ENCODE assay signal across 26 cellular contexts in the genomic region with DNA sequence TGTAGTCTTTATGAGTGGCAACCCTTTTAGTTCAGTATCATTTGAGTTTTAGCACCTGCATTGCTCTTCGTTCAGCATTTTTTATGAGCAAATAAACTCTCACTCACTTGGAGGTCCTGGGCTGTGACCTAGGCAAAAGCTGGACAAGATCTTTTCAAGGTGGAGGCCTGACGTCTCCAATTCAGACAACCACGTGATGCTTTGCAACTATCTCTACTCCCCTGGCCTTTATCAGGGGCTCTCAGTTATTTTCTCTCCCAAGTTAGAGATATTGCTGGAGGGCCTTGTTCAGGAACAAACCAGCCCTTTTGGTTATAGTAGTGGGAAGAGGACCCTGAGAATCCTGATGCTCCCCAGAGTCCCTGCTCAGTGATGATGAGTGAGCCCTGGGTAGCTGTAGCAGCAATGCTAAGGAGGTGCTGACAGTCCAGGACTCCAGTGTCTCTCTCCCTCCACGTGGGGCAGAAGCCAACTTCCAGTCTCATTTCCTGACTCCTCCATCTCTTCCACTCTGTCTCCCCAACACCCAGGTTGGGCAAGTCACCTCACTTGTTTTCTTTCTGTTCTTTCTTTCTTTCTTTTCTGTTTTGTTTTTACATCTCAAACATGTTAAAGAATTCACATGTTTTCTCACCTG. TPM values are rescaled to one million over a fixed set of nuclear protein-coding genes. Genes with fewer than 3 reads are reported as not detected.
A peak's percentile ranks its signal among the peaks of the same experiment; 100 is the strongest.
DNase-seq lines count a peak whose midpoint lies in the region; ATAC-seq, FAIRE-seq and TF ChIP-seq lines count a peak whose summit lies in the region.
"Had no signal": no experiment of that assay in that cellular context is flagged by ENCODE, and none has a peak within 500 bp of the region (broad histone marks: within the 10 kb centered on the region; RNA-seq: fewer than 3 reads in every experiment).

No MANE protein-coding gene starts in this region.

- H3K27ac ChIP-seq in CD4-positive, alpha-beta memory T cell (ENCODE audit: low read depth, low read length) = no peak overlapping the region
- peak overlapping the region; percentile 69 for H3K27ac ChIP-seq in K562 (ENCODE audit: extremely low read depth, low read depth, low read length)
- no peak overlapping the region for H3K27ac ChIP-seq in PC-3 (ENCODE audit: low read length)
- H3K27ac ChIP-seq: A549; BLaER1 treated with 17β-estradiol and CSF1 and Interleukin-3, amounts not matched to agents 10 nM and 100 nM had no signal

- peak; percentile 34; the same call in 1 of the 2 replicates for TF ChIP-seq EP300 in K562 (IDR thresholded peaks at IDR 0.05; ENCODE audit: low read length)

- H3K9me3 Mint-ChIP-seq in CD4-positive, alpha-beta memory T cell = peaks cover 0 to 2% (median 0%) of the 10 kb centered on the region in 8 donors
- H3K9me3 Mint-ChIP-seq in stimulated activated naive B cell treated with anti-CD40 and anti-IgM and Interleukin-4, amounts not matched to agents 10 μg/mL and 1 μg/mL and 100 μg/mL, for 72 hours = no peaks in the 10 kb centered on the region
- H3K9me3 Mint-ChIP-seq in Calu3 (ENCODE audit: low read depth, unreplicated experiment) = no peaks in the 10 kb centered on the region
- H3K9me3 Mint-ChIP-seq: CD8-positive, alpha-beta T cell; HFFc6 had no signal

- in situ Hi-C loops in K562 (cut with MboI) = no loop called here

- no TSS peak for BruUV-seq in K562 (replicated peaks; lab: Mats Ljungman, UMichigan)
- no TSS peak for BruUV-seq in PC-3 (replicated peaks; lab: Mats Ljungman, UMichigan)
- no TSS peak for BruUV-seq in Calu3 (replicated peaks; lab: Mats Ljungman, UMichigan)

- 0% methylated on average over 4 of the region's 4 CpGs for WGBS in K562 (ENCODE audit: insufficient coverage, low coverage, missing lambda C conversion rate)

- intact Hi-C loops in CD4-positive, alpha-beta memory T cell (cut with micrococcal nuclease) = no loop called here
- intact Hi-C loops in K562 (cut with micrococcal nuclease) (no loop called here), PC-3 (cut with micrococcal nuclease) (no loop called here), Calu3 (cut with micrococcal nuclease; ENCODE audit: unreplicated experiment) (no loop called here)

- H3K27ac Mint-ChIP-seq in CD4-positive, alpha-beta memory T cell = peak overlapping the region in 4 of 7 donors; percentile 48 to 88 (median 69)
- no peak overlapping the region for H3K27ac Mint-ChIP-seq in stimulated activated naive B cell treated with anti-CD40 and anti-IgM and Interleukin-4, amounts not matched to agents 10 μg/mL and 1 μg/mL and 100 μg/mL, for 72 hours
- H3K27ac Mint-ChIP-seq in Calu3 (ENCODE audit: unreplicated experiment) = no peak overlapping the region
- H3K27ac Mint-ChIP-seq: CD8-positive, alpha-beta T cell; HFFc6 had no signal

- no peak for TF ChIP-seq CTCF in K562 (IDR thresholded peaks at IDR 0.05 in 2 of 3, conservative IDR thresholded peaks at IDR 0.05 in 1 of 3; ENCODE audit: insufficient read depth in 2 of 3, low read depth in 1 of 3, low read length in 3 of 3)
- no peak for TF ChIP-seq CTCF in PC-3 (conservative IDR thresholded peaks at IDR 0.05; ENCODE audit: low read depth, low read length)
- TF ChIP-seq CTCF in Calu3 (IDR thresholded peaks at IDR 0.05; ENCODE audit: unreplicated experiment) = no peak

- FAIRE-seq in K562 (lab: Jason Lieb, UNC) = peak; percentile 73
- FAIRE-seq: A549, D721Med, GM12891, GM18507, H54 had no signal

- peaks cover 0 to 2% (median under 1%) of the 10 kb centered on the region in 4 donors for H3K4me1 Mint-ChIP-seq in CD4-positive, alpha-beta memory T cell
- no peaks in the 10 kb centered on the region for H3K4me1 Mint-ChIP-seq in stimulated activated naive B cell treated with anti-CD40 and anti-IgM and Interleukin-4, amounts not matched to agents 10 μg/mL and 1 μg/mL and 100 μg/mL, for 72 hours
- H3K4me1 Mint-ChIP-seq in Calu3 (ENCODE audit: low read depth, unreplicated experiment) = no peaks in the 10 kb centered on the region

- no peak overlapping the region for H3K4me3 ChIP-seq in CD4-positive, alpha-beta memory T cell (ENCODE audit: low read length in 2 of 2)
- H3K4me3 ChIP-seq in K562 (no peak overlapping the region), PC-3 (ENCODE audit: low read length) (no peak overlapping the region)
- H3K4me3 ChIP-seq: A549; BLaER1 treated with 17β-estradiol and CSF1 and Interleukin-3, amounts not matched to agents 10 nM and 100 nM; HAP-1 had no signal

- no peaks in the 10 kb centered on the region for H3K9me1 ChIP-seq in K562 (ENCODE audit: control insufficient read depth, insufficient read depth, low read length)

- no peaks in the 10 kb centered on the region for H3K9me3 ChIP-seq in CD4-positive, alpha-beta memory T cell (ENCODE audit: control insufficient read depth in 1 of 2, low read length in 2 of 2)
- H3K9me3 ChIP-seq in K562 (replicated peaks; ENCODE audit: control insufficient read depth, insufficient read depth, low read depth, low read length) (no peaks in the 10 kb centered on the region), PC-3 (ENCODE audit: low read length) (no peaks in the 10 kb centered on the region)
- H3K9me3 ChIP-seq: A549; BE2C; BLaER1 treated with 17β-estradiol and CSF1 and Interleukin-3, amounts not matched to agents 10 nM and 100 nM; Caco-2; HAP-1 had no signal

- no peak overlapping the region for H3K4me3 Mint-ChIP-seq in CD4-positive, alpha-beta memory T cell
- no peak overlapping the region for H3K4me3 Mint-ChIP-seq in stimulated activated naive B cell treated with anti-CD40 and anti-IgM and Interleukin-4, amounts not matched to agents 10 μg/mL and 1 μg/mL and 100 μg/mL, for 72 hours
- H3K4me3 Mint-ChIP-seq in Calu3 (ENCODE audit: low read depth, unreplicated experiment) = no peak overlapping the region
- H3K4me3 Mint-ChIP-seq: CD8-positive, alpha-beta T cell; HFFc6 had no signal

- H4K20me1 ChIP-seq in K562 (replicated peaks; ENCODE audit: control insufficient read depth, insufficient read depth, low read length) (no peaks in the 10 kb centered on the region), PC-3 (ENCODE audit: low read length) (no peaks in the 10 kb centered on the region)
- H4K20me1 ChIP-seq: BLaER1 treated with 17β-estradiol and CSF1 and Interleukin-3, amounts not matched to agents 10 nM and 100 nM had no signal

- DNase-seq in CD4-positive, alpha-beta memory T cell = no peak
- DNase-seq in RPMI8226 (peak; percentile 22), K562 (ENCODE audit: extremely low read depth in 1 of 4, low spot score in 3 of 4) (peak; percentile 38 to 73 (median 51)), PC-3 (no peak), Calu3 (no peak)
- no peak for DNase-seq in stimulated activated naive B cell treated with anti-CD40 and anti-IgM and Interleukin-4, amounts not matched to agents 10 μg/mL and 1 μg/mL and 100 μg/mL, for 72 hours
- DNase-seq: 8988T; ACHN; AML-193; BE2C; Caco-2; CD8-positive, alpha-beta T cell; DMS 273 treated with DMSO at 0.1 percent for 48 hours; DMS79; EL; GDM1; GOT3; HFFc6 had no signal

- ATAC-seq in K562 (peak; percentile 73), PC-3 (no peak), GM18511 (IDR thresholded peaks at IDR 0.05; ENCODE audit: unreplicated experiment) (no peak)
- ATAC-seq in stimulated activated naive B cell treated with anti-CD40 and anti-IgM and Interleukin-4, amounts not matched to agents 10 μg/mL and 1 μg/mL and 100 μg/mL, for 72 hours (replicated peaks) = no peak
- ATAC-seq: CD8-positive, alpha-beta T cell had no signal

- H2AFZ ChIP-seq in K562 (ENCODE audit: low read depth, low read length) = peak overlapping the region; percentile 85
- no peak overlapping the region for H2AFZ ChIP-seq in PC-3 (ENCODE audit: low read length)

- POLR2A ChIA-PET in CD4-positive, alpha-beta memory T cell (lab: Charles Lee; ENCODE audit: partially characterized antibody) = no interaction called here
- POLR2A ChIA-PET in K562 (lab: Yijun Ruan, JAX) = interaction anchor here (0.6 to 1.0 kb wide), 6 partner anchors 10 to 47 kb away, joined by 3 to 4 read pairs (median 3); no protein-coding TSS in a partner anchor
- POLR2A ChIA-PET in PC-3 (lab: Charles Lee; ENCODE audit: unreplicated experiment) = no interaction called here

- no peak for TF ChIP-seq RAD21 in K562 (CRISPR knock-in tag; conservative IDR thresholded peaks at IDR 0.05 in 1 of 2, IDR thresholded peaks at IDR 0.05 in 1 of 2)

- no peaks in the 10 kb centered on the region for H3K27me3 ChIP-seq in CD4-positive, alpha-beta memory T cell (ENCODE audit: insufficient read depth, low read length)
- H3K27me3 ChIP-seq in K562 (ENCODE audit: control insufficient read depth in 2 of 2, insufficient read depth in 2 of 2, low read length in 2 of 2) (peaks cover 5 to 17% of the 10 kb centered on the region in 2 experiments; a peak in 3 of 5 replicates), PC-3 (ENCODE audit: low read length) (no peaks in the 10 kb centered on the region)
- H3K27me3 ChIP-seq: BLaER1 treated with 17β-estradiol and CSF1 and Interleukin-3, amounts not matched to agents 10 nM and 100 nM had no signal

- H3K9ac ChIP-seq in K562 (ENCODE audit: insufficient read depth in 1 of 2, low read depth in 2 of 2, low read length in 2 of 2) = peak overlapping the region in 1 of 2 experiments; percentile 8; a peak in 1 of 4 replicates
- H3K9ac ChIP-seq in PC-3 (ENCODE audit: low read length) = no peak overlapping the region
- H3K9ac ChIP-seq: BLaER1 treated with 17β-estradiol and CSF1 and Interleukin-3, amounts not matched to agents 10 nM and 100 nM had no signal

- H3K79me2 ChIP-seq in K562 (ENCODE audit: control insufficient read depth, insufficient read depth, low read length) (no peaks in the 10 kb centered on the region), PC-3 (ENCODE audit: low read length) (no peaks in the 10 kb centered on the region)

- peak overlapping the region; percentile 58; the same call in 1 of the 2 replicates for H3K4me2 ChIP-seq in K562 (ENCODE audit: insufficient read depth, low read length)
- H3K4me2 ChIP-seq in PC-3 (ENCODE audit: low read length) = no peak overlapping the region
- H3K4me2 ChIP-seq: A549; BLaER1 treated with 17β-estradiol and CSF1 and Interleukin-3, amounts not matched to agents 10 nM and 100 nM had no signal

- TF ChIP-seq POLR2A in K562 (conservative IDR thresholded peaks at IDR 0.05) = no peak

- H3F3A ChIP-seq in PC-3 (ENCODE audit: low read length, unreplicated experiment) = no peaks in the 10 kb centered on the region

- no peaks in the 10 kb centered on the region for H3K36me3 ChIP-seq in CD4-positive, alpha-beta memory T cell (ENCODE audit: insufficient read depth, low read length)
- H3K36me3 ChIP-seq in K562 (ENCODE audit: control insufficient read depth, insufficient read depth, low read length) (no peaks in the 10 kb centered on the region), PC-3 (ENCODE audit: low read depth, low read length) (no peaks in the 10 kb centered on the region)
- H3K36me3 ChIP-seq: BE2C; BLaER1 treated with 17β-estradiol and CSF1 and Interleukin-3, amounts not matched to agents 10 nM and 100 nM; HAP-1 had no signal

- CTCF ChIA-PET in CD4-positive, alpha-beta memory T cell (lab: Charles Lee; ENCODE audit: partially characterized antibody) = no interaction called here
- CTCF ChIA-PET in K562 (lab: Yijun Ruan, JAX; ENCODE audit: low intra/inter-chr PET ratio) (no interaction called here), PC-3 (lab: Charles Lee) (no interaction called here), Calu3 (lab: Charles Lee) (no interaction called here)

- H3K9me2 ChIP-seq in PC-3 (replicated peaks; ENCODE audit: low read length) = no peaks in the 10 kb centered on the region

- no peaks in the 10 kb centered on the region for H3K27me3 Mint-ChIP-seq in CD4-positive, alpha-beta memory T cell
- H3K27me3 Mint-ChIP-seq in stimulated activated naive B cell treated with anti-CD40 and anti-IgM and Interleukin-4, amounts not matched to agents 10 μg/mL and 1 μg/mL and 100 μg/mL, for 72 hours = peaks cover 0 to 28% of the 10 kb centered on the region in 2 donors
- peaks cover 89% of the 10 kb centered on the region for H3K27me3 Mint-ChIP-seq in Calu3 (ENCODE audit: unreplicated experiment)

- H3K4me1 ChIP-seq in CD4-positive, alpha-beta memory T cell (ENCODE audit: insufficient read depth, low read length) = no peaks in the 10 kb centered on the region
- H3K4me1 ChIP-seq in K562 (replicated peaks in 1 of 2; ENCODE audit: control insufficient read depth in 2 of 2, insufficient read depth in 2 of 2, low read length in 2 of 2) (peaks cover 18 to 27% of the 10 kb centered on the region in 2 experiments; a peak in 4 of 5 replicates), PC-3 (ENCODE audit: insufficient read depth, low read length) (no peaks in the 10 kb centered on the region)
- H3K4me1 ChIP-seq: A549, BE2C, Caco-2, HAP-1 had no signal

- peaks cover 0 to 11% of the 10 kb centered on the region in 2 donors for H3K36me3 Mint-ChIP-seq in CD4-positive, alpha-beta memory T cell
- no peaks in the 10 kb centered on the region for H3K36me3 Mint-ChIP-seq in stimulated activated naive B cell treated with anti-CD40 and anti-IgM and Interleukin-4, amounts not matched to agents 10 μg/mL and 1 μg/mL and 100 μg/mL, for 72 hours
- no peaks in the 10 kb centered on the region for H3K36me3 Mint-ChIP-seq in Calu3 (ENCODE audit: insufficient read depth, unreplicated experiment)
- H3K36me3 Mint-ChIP-seq: CD8-positive, alpha-beta T cell had no signal

RNA-seq across cellular contexts. Expression of gene HAPLN3, which starts 30.4 kb away (rescaled TPM):
- 100 to 1,000 TPM; 124 to 126 TPM for total RNA-seq in CD4-positive, alpha-beta memory T cell
- 10 to 100 TPM; 40.7 to 44.7 TPM for polyA plus RNA-seq in CD4-positive, alpha-beta memory T cell
- total RNA-seq in K562 (2011; cell fraction: chromatin; rRNA removed; ENCODE audit: low replicate concordance) = 5.6 and 9.6 TPM in 2 replicates
- 6.2 and 6.8 TPM in 2 replicates for total RNA-seq in K562 (2011; cell fraction: nucleolus; rRNA removed)
- total RNA-seq in K562 (2011; cell fraction: nucleoplasm; rRNA removed) = 4.9 and 5.9 TPM in 2 replicates
- 1.9 and 2.1 TPM in 2 replicates for total RNA-seq in K562 (2014; rRNA removed)
- total RNA-seq in K562 (2014; rRNA removed; fragmentation: Illumina TruSeq; extraction: Trizol) = 0.35 and 0.36 TPM in 2 replicates
- 0.65 and 1.0 TPM in 2 replicates for total RNA-seq in K562 (2015; rRNA removed; fragmentation: Illumina TruSeq; extraction: Trizol)
- 1.9 and 2.4 TPM in 2 replicates for total RNA-seq in K562 (2021)
- 0.71 and 2.1 TPM in 2 replicates for polyA plus RNA-seq in K562 (2011; rRNA removed)
- 1.4 and 2.3 TPM in 2 replicates for polyA plus RNA-seq in K562 (2011; cell fraction: cytosol; rRNA removed)
- polyA plus RNA-seq in K562 (2011; cell fraction: nucleus; rRNA removed) = 9.4 and 14.2 TPM in 2 replicates
- 1.6 and 4.0 TPM in 2 replicates for polyA plus RNA-seq in K562 (2012)
- 0.59 and 1.00 TPM in 2 replicates for polyA plus RNA-seq in K562 (2014; fragmentation: Illumina TruSeq; extraction: Trizol)
- polyA plus RNA-seq in K562 (2014; fragmentation: Nextera tagmentation; extraction: Ambion mirVana) = under 1 TPM; 0.04 to 0.06 TPM
- polyA plus RNA-seq in K562 (2014; rRNA removed) = 2.0 and 3.4 TPM in 2 replicates
- 0.77 and 0.99 TPM in 2 replicates for polyA minus RNA-seq in K562 (2011; rRNA and poly(A)+ RNA removed)
- 2.5 TPM in 1 of 2 replicates, not detected in the other for polyA minus RNA-seq in K562 (2011; cell fraction: cytosol; rRNA and poly(A)+ RNA removed)
- polyA minus RNA-seq in K562 (2011; cell fraction: nucleus; rRNA and poly(A)+ RNA removed) = 1.1 and 1.8 TPM in 2 replicates
- 1.0 and 1.1 TPM in 2 replicates for total RNA-seq in PC-3 (2014; rRNA removed)
- 8.8 and 9.1 TPM in 2 replicates for total RNA-seq in Calu3 (2022)

RNA-seq across cellular contexts. Expression of gene MFGE8, which starts 48.2 kb away (rescaled TPM):
- 100 to 1,000 TPM in 1 of 2 experiments, 10 to 100 TPM in 1; 92.8 to 102 TPM for total RNA-seq in CD4-positive, alpha-beta memory T cell
- polyA plus RNA-seq in CD4-positive, alpha-beta memory T cell = 10 to 100 TPM in 1 of 2 donors, 1 to 10 TPM in 1; 5.1 to 13.0 TPM
- 609 and 1,242 TPM in 2 replicates for total RNA-seq in K562 (2011; cell fraction: chromatin; rRNA removed; ENCODE audit: low replicate concordance)
- 770 and 804 TPM in 2 replicates for total RNA-seq in K562 (2011; cell fraction: nucleolus; rRNA removed)
- total RNA-seq in K562 (2011; cell fraction: nucleoplasm; rRNA removed) = 668 and 702 TPM in 2 replicates
- 62.3 and 73.1 TPM in 2 replicates for total RNA-seq in K562 (2014; rRNA removed)
- 24.9 and 31.3 TPM in 2 replicates for total RNA-seq in K562 (2014; rRNA removed; fragmentation: Illumina TruSeq; extraction: Trizol)
- 35.4 and 36.3 TPM in 2 replicates for total RNA-seq in K562 (2015; rRNA removed; fragmentation: Illumina TruSeq; extraction: Trizol)
- 129 and 142 TPM in 2 replicates for total RNA-seq in K562 (2021)
- 85.1 and 148 TPM in 2 replicates for polyA plus RNA-seq in K562 (2011; rRNA removed)
- 115 and 120 TPM in 2 replicates for polyA plus RNA-seq in K562 (2011; cell fraction: cytosol; rRNA removed)
- polyA plus RNA-seq in K562 (2011; cell fraction: nucleus; rRNA removed) = 355 and 465 TPM in 2 replicates
- 147 and 220 TPM in 2 replicates for polyA plus RNA-seq in K562 (2012)
- polyA plus RNA-seq in K562 (2014; fragmentation: Illumina TruSeq; extraction: Trizol) = 93.6 and 109 TPM in 2 replicates
- 1 to 10 TPM; 2.3 to 3.1 TPM for polyA plus RNA-seq in K562 (2014; fragmentation: Nextera tagmentation; extraction: Ambion mirVana)
- polyA plus RNA-seq in K562 (2014; rRNA removed) = 113 and 119 TPM in 2 replicates
- 62.6 and 80.1 TPM in 2 replicates for polyA minus RNA-seq in K562 (2011; rRNA and poly(A)+ RNA removed)
- 71.4 and 82.5 TPM in 2 replicates for polyA minus RNA-seq in K562 (2011; cell fraction: cytosol; rRNA and poly(A)+ RNA removed)
- 120 and 137 TPM in 2 replicates for polyA minus RNA-seq in K562 (2011; cell fraction: nucleus; rRNA and poly(A)+ RNA removed)
- total RNA-seq in PC-3 (2014; rRNA removed) = 32.0 and 34.2 TPM in 2 replicates
- total RNA-seq in Calu3 (2022) = 35.5 and 36.2 TPM in 2 replicates

Comparison
In these comparisons a context has a peak if more than half of its experiments do, and no peak if none do; other contexts are left out.
1. DNase-seq: peak in RPMI8226 (single experiment) and K562 (4 of 4); none in CD4-positive, alpha-beta memory T cell (0 of 5), PC-3 (single experiment), stimulated activated naive B cell treated with anti-CD40 and anti-IgM and Interleukin-4, amounts not matched to agents 10 μg/mL and 1 μg/mL and 100 μg/mL, for 72 hours (single experiment) and Calu3 (single experiment).
2. H3K27ac Mint-ChIP-seq: peak in CD4-positive, alpha-beta memory T cell (4 of 7); none in stimulated activated naive B cell treated with anti-CD40 and anti-IgM and Interleukin-4, amounts not matched to agents 10 μg/mL and 1 μg/mL and 100 μg/mL, for 72 hours (single experiment) and Calu3 (single experiment).
3. RNA of gene HAPLN3, which starts 30.4 kb away (total RNA-seq): 124 to 126 TPM in CD4-positive, alpha-beta memory T cell; 8.8 to 9.1 TPM in Calu3, 0.35 to 9.6 TPM in K562 and 1.0 to 1.1 TPM in PC-3; every median in the first group is over 10 times any median in the second.